In the genomic region with DNA sequence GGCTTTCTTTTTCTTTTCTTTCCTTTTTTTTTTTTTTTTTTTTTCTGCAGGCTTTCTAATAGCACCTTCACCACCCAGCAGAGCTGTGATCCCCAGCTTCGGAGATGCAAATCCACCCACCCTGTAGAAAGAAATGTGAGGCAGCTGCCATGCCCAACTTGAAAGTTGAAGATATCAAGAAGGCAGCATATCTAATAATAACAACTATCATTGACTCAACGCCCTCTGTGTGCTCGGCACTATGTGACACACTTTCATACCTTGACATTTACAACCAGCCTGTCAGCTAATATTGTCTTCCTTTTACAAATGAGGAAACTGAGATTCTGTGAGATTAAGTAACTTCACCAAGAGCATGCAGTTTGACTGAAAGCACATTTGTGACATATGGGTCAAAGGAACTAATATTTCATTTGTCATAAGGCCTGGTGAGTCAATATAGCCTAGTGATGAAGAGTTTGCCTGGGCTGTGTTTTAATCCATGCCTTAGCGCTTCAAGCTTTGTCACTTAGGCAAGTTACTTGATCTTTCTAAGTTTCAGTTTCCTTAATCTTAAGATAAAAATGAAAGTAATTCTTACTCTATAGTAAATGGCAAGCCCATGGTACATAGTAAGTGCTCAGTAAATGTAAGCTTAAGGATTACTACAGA, we compare ENCODE assay signal across 16 cellular contexts.
DNase-seq lines count a peak whose midpoint lies in the region; ATAC-seq, FAIRE-seq and TF ChIP-seq lines count a peak whose summit lies in the region.
"Had no signal": no experiment of that assay in that cellular context is flagged by ENCODE, and none has a peak within 500 bp of the region (broad histone marks: within the 10 kb centered on the region; RNA-seq: fewer than 3 reads in every experiment).

No MANE protein-coding gene starts in this region.

- TF ChIP-seq POLR2A in K562 (conservative IDR thresholded peaks at IDR 0.05), result no peak

- ATAC-seq in K562, result no peak
- ATAC-seq in HG03354 (IDR thresholded peaks at IDR 0.05; ENCODE audit: poor library complexity, severe bottlenecking, unreplicated experiment), result no peak

- DNase-seq in SIG-M5 treated with dmso at 0.1 percent for 504 hours (lab: John Stamatoyannopoulos, UW; ENCODE audit: unreplicated experiment), result peak; percentile 32
- no peak for DNase-seq in SIG-M5 (lab: John Stamatoyannopoulos, UW)
- no peak for DNase-seq in K562 (ENCODE audit: extremely low read depth in 1 of 4, low spot score in 3 of 4)
- DNase-seq in mesothelial cell of epicardium (ENCODE audit: low spot score in 2 of 2, unreplicated experiment in 2 of 2), result no peak
- no peak for DNase-seq in NCI-H345 (lab: John Stamatoyannopoulos, UW)
- DNase-seq in cerebellum (ENCODE audit: low spot score), result no peak
- DNase-seq: colonic mucosa, DMS 273 treated with DMSO at 0.1 percent for 48 hours, HCEC 1CT, kidney glomerular epithelial cell, NCI-H1417 treated with DMSO at 0.1 percent for 48 hours, NCI-H526, SHP77 had no signal

- H3K4me3 ChIP-seq in HEK293 (ENCODE audit: low read depth, low read length) (no peak overlapping the region), K562 (no peak overlapping the region)
- H3K4me3 ChIP-seq: colonic mucosa had no signal

- intact Hi-C loops in K562 (cut with micrococcal nuclease), result no loop called here

- no peaks in the 10 kb centered on the region for H3K79me2 ChIP-seq in K562 (ENCODE audit: control insufficient read depth, insufficient read depth, low read length)

- H3K36me3 Mint-ChIP-seq in mesothelial cell of epicardium, result no peaks in the 10 kb centered on the region
- H3K36me3 Mint-ChIP-seq: activated naive CD4-positive, alpha-beta T cell treated with anti-CD3 and anti-CD28 coated beads, Interleukin-2, amount 50 U/mL, for 24 hours had no signal

- H3K36me3 ChIP-seq in HEK293 (ENCODE audit: control insufficient read depth in 2 of 2, insufficient read depth in 1 of 2, low read length in 2 of 2), result no peaks in the 10 kb centered on the region
- no peaks in the 10 kb centered on the region for H3K36me3 ChIP-seq in K562 (ENCODE audit: control insufficient read depth, insufficient read depth, low read length)
- H3K36me3 ChIP-seq: colonic mucosa had no signal

- CTCF ChIA-PET in HEK293 (lab: Yijun Ruan, JAX) (no interaction called here), K562 (lab: Yijun Ruan, JAX; ENCODE audit: low intra/inter-chr PET ratio) (interaction anchor here (0.6 kb wide), 1 partner anchor 1000 kb away, joined by 3 read pairs; no protein-coding TSS in a partner anchor)

- H3K27ac ChIP-seq in HEK293 (ENCODE audit: extremely low read depth, low read depth, low read length) (no peak overlapping the region; the same call in 1 of the 2 replicates), K562 (ENCODE audit: extremely low read depth, low read depth, low read length) (no peak overlapping the region)
- H3K27ac ChIP-seq: colonic mucosa had no signal

- peaks cover 24% of the 10 kb centered on the region for H3K4me1 Mint-ChIP-seq in mesothelial cell of epicardium

- TF ChIP-seq EP300 in K562 (IDR thresholded peaks at IDR 0.05; ENCODE audit: low read length), result no peak

- H4K20me1 ChIP-seq in K562 (replicated peaks; ENCODE audit: control insufficient read depth, insufficient read depth, low read length), result no peaks in the 10 kb centered on the region

- peak overlapping the region; percentile 76 for H2AFZ ChIP-seq in K562 (ENCODE audit: low read depth, low read length)

- no TSS peak for BruUV-seq in K562 (replicated peaks; lab: Mats Ljungman, UMichigan)

- POLR2A ChIA-PET in HEK293 (lab: Yijun Ruan, JAX), result no interaction called here
- POLR2A ChIA-PET in K562 (lab: Yijun Ruan, JAX), result interaction anchor here (0.8 kb wide), 1 partner anchor 126 kb away, joined by 3 read pairs; no protein-coding TSS in a partner anchor

- H3K4me1 ChIP-seq in HEK293 (ENCODE audit: control insufficient read depth, insufficient read depth, low read length) (0 out of 2 replicates have a peak, but pooled peaks cover 2% of the 10 kb centered on the region), K562 (replicated peaks in 1 of 2; ENCODE audit: control insufficient read depth in 2 of 2, insufficient read depth in 2 of 2, low read length in 2 of 2) (peaks cover 0 to 17% of the 10 kb centered on the region in 2 experiments; a peak in 4 of 5 replicates)
- H3K4me1 ChIP-seq: colonic mucosa had no signal

- H3K27me3 Mint-ChIP-seq in mesothelial cell of epicardium (ENCODE audit: low read depth), result no peaks in the 10 kb centered on the region
- H3K27me3 Mint-ChIP-seq: activated naive CD4-positive, alpha-beta T cell treated with anti-CD3 and anti-CD28 coated beads, Interleukin-2, amount 50 U/mL, for 24 hours had no signal

- in situ Hi-C loops in K562 (cut with MboI), result no loop called here

- 74% methylated on average over 4 of the region's 4 CpGs for WGBS in K562 (ENCODE audit: insufficient coverage, low coverage, missing lambda C conversion rate)

- peak overlapping the region; percentile 87 for H3K27ac Mint-ChIP-seq in mesothelial cell of epicardium

- H3K9me3 Mint-ChIP-seq in mesothelial cell of epicardium, result peaks cover 10% of the 10 kb centered on the region
- H3K9me3 Mint-ChIP-seq: activated naive CD4-positive, alpha-beta T cell treated with anti-CD3 and anti-CD28 coated beads, Interleukin-2, amount 50 U/mL, for 24 hours had no signal

- H3K9me1 ChIP-seq in K562 (ENCODE audit: control insufficient read depth, insufficient read depth, low read length), result no peaks in the 10 kb centered on the region

- FAIRE-seq in K562 (lab: Jason Lieb, UNC), result no peak

- no peak for TF ChIP-seq CTCF in HEK293 (tag by site-specific recombination; IDR thresholded peaks at IDR 0.05)
- no peak for TF ChIP-seq CTCF in K562 (IDR thresholded peaks at IDR 0.05 in 2 of 3, conservative IDR thresholded peaks at IDR 0.05 in 1 of 3; ENCODE audit: insufficient read depth in 2 of 3, low read depth in 1 of 3, low read length in 3 of 3)
- no peak for TF ChIP-seq CTCF in mesothelial cell of epicardium (IDR thresholded peaks at IDR 0.05; ENCODE audit: unreplicated experiment)

- no peak overlapping the region for H3K4me3 Mint-ChIP-seq in mesothelial cell of epicardium
- H3K4me3 Mint-ChIP-seq: activated naive CD4-positive, alpha-beta T cell treated with anti-CD3 and anti-CD28 coated beads, Interleukin-2, amount 50 U/mL, for 24 hours had no signal

- H3K9ac ChIP-seq in K562 (ENCODE audit: insufficient read depth in 1 of 2, low read depth in 2 of 2, low read length in 2 of 2), result no peak overlapping the region

- no peaks in the 10 kb centered on the region for H3K9me3 ChIP-seq in HEK293 (ENCODE audit: control insufficient read depth, insufficient read depth, low read depth, low read length)
- H3K9me3 ChIP-seq in K562 (replicated peaks; ENCODE audit: control insufficient read depth, insufficient read depth, low read depth, low read length), result no peaks in the 10 kb centered on the region
- H3K9me3 ChIP-seq: colonic mucosa had no signal

- no peak for TF ChIP-seq RAD21 in K562 (CRISPR knock-in tag; conservative IDR thresholded peaks at IDR 0.05 in 1 of 2, IDR thresholded peaks at IDR 0.05 in 1 of 2)

- no peak overlapping the region for H3K4me2 ChIP-seq in K562 (ENCODE audit: insufficient read depth, low read length)

- H3K27me3 ChIP-seq in K562 (ENCODE audit: control insufficient read depth in 2 of 2, insufficient read depth in 2 of 2, low read length in 2 of 2), result no peaks in the 10 kb centered on the region
- H3K27me3 ChIP-seq: colonic mucosa had no signal

TF ChIP-seq in HEK293, 187 proteins besides CTCF, POLR2A, EP300 and RAD21:
- peak; percentile 47; the same call in 1 of the 2 replicates for TF ChIP-seq ZNF664 (tag by site-specific recombination; IDR thresholded peaks at IDR 0.05)
- no peak for TF ChIP-seq ZNF324 (tag by site-specific recombination; IDR thresholded peaks at IDR 0.05)

TF ChIP-seq in K562, 482 proteins besides CTCF, POLR2A, EP300 and RAD21:
- no peak for TF ChIP-seq TCF7 (IDR thresholded peaks at IDR 0.05; ENCODE audit: borderline replicate concordance)
- TF ChIP-seq, protein P1, sequence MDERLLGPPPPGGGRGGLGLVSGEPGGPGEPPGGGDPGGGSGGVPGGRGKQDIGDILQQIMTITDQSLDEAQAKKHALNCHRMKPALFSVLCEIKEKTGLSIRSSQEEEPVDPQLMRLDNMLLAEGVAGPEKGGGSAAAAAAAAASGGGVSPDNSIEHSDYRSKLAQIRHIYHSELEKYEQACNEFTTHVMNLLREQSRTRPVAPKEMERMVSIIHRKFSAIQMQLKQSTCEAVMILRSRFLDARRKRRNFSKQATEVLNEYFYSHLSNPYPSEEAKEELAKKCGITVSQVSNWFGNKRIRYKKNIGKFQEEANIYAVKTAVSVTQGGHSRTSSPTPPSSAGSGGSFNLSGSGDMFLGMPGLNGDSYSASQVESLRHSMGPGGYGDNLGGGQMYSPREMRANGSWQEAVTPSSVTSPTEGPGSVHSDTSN (CRISPR knock-in tag; IDR thresholded peaks at IDR 0.05; ENCODE audit: low read depth), result no peak
- TF ChIP-seq, protein P1 (tag; conservative IDR thresholded peaks at IDR 0.05; ENCODE audit: low read depth), result 0 out of 2 replicates have a peak, but pooled peaks have one; percentile 39
